ENCODE assay signal across 1 cellular context in the genomic region with DNA sequence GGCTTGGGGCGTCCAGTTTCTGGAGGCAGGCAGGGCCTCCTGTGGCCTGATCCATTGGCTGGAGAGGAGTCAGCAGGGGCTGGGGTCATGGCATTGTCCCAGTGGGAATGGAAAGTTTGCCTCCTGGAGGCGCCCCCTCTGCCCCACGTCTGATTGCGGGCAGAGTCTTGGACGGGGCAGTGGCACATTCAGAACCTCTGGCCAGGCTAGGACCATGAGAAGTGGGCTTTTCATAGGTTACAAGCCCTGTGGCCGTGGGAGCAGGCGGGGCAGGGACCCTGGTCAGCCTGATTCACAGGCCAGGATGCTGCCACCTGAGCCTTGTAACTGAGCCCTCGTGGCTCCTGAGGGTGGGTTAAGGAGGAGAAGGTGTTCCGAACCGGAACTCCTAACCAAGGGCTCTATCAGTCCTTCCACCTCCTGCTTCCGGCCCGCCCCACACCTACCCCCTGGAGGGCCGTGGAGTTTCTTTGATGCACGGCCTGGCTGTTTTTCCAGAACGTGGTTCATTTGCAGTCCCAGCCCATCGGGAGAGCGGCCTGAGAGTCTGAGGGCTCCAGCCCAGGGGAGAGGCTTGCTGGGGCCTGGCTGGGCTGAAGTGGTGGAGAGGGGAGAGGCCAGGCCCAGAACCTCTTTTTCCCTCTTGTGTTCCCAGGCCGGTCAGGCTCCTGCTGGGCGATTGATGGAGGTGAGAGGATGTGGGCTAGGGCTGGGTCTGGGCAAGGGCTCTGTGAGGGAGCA.
TF ChIP-seq lines count a peak whose summit lies in the region.

No MANE protein-coding gene starts in this region.

TF ChIP-seq in HepG2, 621 proteins besides CTCF, POLR2A, EP300 and RAD21 (continued from another document):
- TF ChIP-seq, protein P1, sequence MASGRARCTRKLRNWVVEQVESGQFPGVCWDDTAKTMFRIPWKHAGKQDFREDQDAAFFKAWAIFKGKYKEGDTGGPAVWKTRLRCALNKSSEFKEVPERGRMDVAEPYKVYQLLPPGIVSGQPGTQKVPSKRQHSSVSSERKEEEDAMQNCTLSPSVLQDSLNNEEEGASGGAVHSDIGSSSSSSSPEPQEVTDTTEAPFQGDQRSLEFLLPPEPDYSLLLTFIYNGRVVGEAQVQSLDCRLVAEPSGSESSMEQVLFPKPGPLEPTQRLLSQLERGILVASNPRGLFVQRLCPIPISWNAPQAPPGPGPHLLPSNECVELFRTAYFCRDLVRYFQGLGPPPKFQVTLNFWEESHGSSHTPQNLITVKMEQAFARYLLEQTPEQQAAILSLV (CRISPR knock-in tag; IDR thresholded peaks at IDR 0.05; ENCODE audit: borderline replicate concordance) = 0 out of 2 replicates have a peak, but pooled peaks have one; percentile 0
